8 cellular contexts compared by ENCODE assay signal in genomic region chr7:156217803-156218202, GRCh38.
"Had no signal": no experiment of that assay in that cellular context is flagged by ENCODE, and none has a peak within 500 bp of the region (broad histone marks: within the 10 kb centered on the region; RNA-seq: fewer than 3 reads in every experiment).

No MANE protein-coding gene starts in this region.

- H3K4me3 ChIP-seq: GM12878 had no signal

- FAIRE-seq: G401.6, GM12878, GM12891, GM12892, GM18507, GM19239 had no signal

- DNase-seq: GDM1, GF-D8 had no signal
